9 cellular contexts compared by ENCODE assay signal in genomic region chr4:86927843-86928395, GRCh38. TPM values are rescaled to one million over a fixed set of nuclear protein-coding genes. Genes with fewer than 3 reads are reported as not detected.
A peak's percentile ranks its signal among the peaks of the same experiment; 100 is the strongest.
DNase-seq lines count a peak whose midpoint lies in the region; ATAC-seq and TF ChIP-seq lines count a peak whose summit lies in the region.
"Had no signal": no experiment of that assay in that cellular context is flagged by ENCODE, and none has a peak within 500 bp of the region (broad histone marks: within the 10 kb centered on the region; RNA-seq: fewer than 3 reads in every experiment).

No MANE protein-coding gene starts in this region.

- H3K27ac ChIP-seq in OCI-LY1 (ENCODE audit: low read depth, low read length, poor library complexity, severe bottlenecking) (peak overlapping the region; percentile 71), stomach smooth muscle (ENCODE audit: low read length) (peak overlapping the region; percentile 24)

- H3K4me3 ChIP-seq in OCI-LY1 (ENCODE audit: low read depth, low read length, poor library complexity, severe bottlenecking) (no peak overlapping the region), fibroblast of the aortic adventitia (ENCODE audit: low read depth, low read length) (no peak overlapping the region), stomach smooth muscle (ENCODE audit: low read length in 2 of 2) (no peak overlapping the region)

- H3K9me3 ChIP-seq in OCI-LY1 (ENCODE audit: low read length) = no peaks in the 10 kb centered on the region
- H3K9me3 ChIP-seq in stomach smooth muscle (ENCODE audit: control insufficient read depth in 2 of 2, low read length in 2 of 2) = no peaks in the 10 kb centered on the region

- peaks cover 32% of the 10 kb centered on the region for H3K4me1 ChIP-seq in OCI-LY1 (ENCODE audit: insufficient read depth, low read length, severe bottlenecking)
- no peaks in the 10 kb centered on the region for H3K4me1 ChIP-seq in stomach smooth muscle (ENCODE audit: control insufficient read depth, insufficient read depth, low read length)

- H3K4me2 ChIP-seq in OCI-LY1 (ENCODE audit: low read length) = peak overlapping the region; percentile 38

- no peak for DNase-seq in activated CD4-positive, CD25-positive, alpha-beta regulatory T cell treated with anti-CD3 and anti-CD28 coated beads, Interleukin-2, amount 50 U/mL, for 72 hours
- peak; percentile 99 for DNase-seq in fibroblast of the aortic adventitia (ENCODE audit: low read depth)

- H3K36me3 ChIP-seq in OCI-LY1 (ENCODE audit: insufficient read depth, low read length) (no peaks in the 10 kb centered on the region), stomach smooth muscle (ENCODE audit: control insufficient read depth in 2 of 2, insufficient read depth in 2 of 2, low read length in 2 of 2) (peaks cover 4 to 7% of the 10 kb centered on the region in 2 donors)

- no peaks in the 10 kb centered on the region for H3K27me3 ChIP-seq in OCI-LY1 (ENCODE audit: insufficient read depth, low read length)
- H3K27me3 ChIP-seq in stomach smooth muscle (ENCODE audit: control insufficient read depth in 1 of 2, insufficient read depth in 2 of 2, low read length in 2 of 2) = no peaks in the 10 kb centered on the region

- H3K9me2 ChIP-seq in OCI-LY1 (ENCODE audit: low read depth, low read length) = no peaks in the 10 kb centered on the region

- no peaks in the 10 kb centered on the region for H4K20me1 ChIP-seq in OCI-LY1 (ENCODE audit: insufficient read depth, low read length)

- no peaks in the 10 kb centered on the region for H3F3A ChIP-seq in OCI-LY1 (ENCODE audit: insufficient read depth, low read length)

- H2AFZ ChIP-seq in OCI-LY1 (ENCODE audit: low read length) = no peak overlapping the region

- no peaks in the 10 kb centered on the region for H3K79me2 ChIP-seq in OCI-LY1 (ENCODE audit: insufficient read depth, low read length)

- peak overlapping the region; percentile 17; the same call in 1 of the 2 replicates for H3K9ac ChIP-seq in OCI-LY1 (ENCODE audit: low read length)
- H3K9ac ChIP-seq in stomach smooth muscle (ENCODE audit: low read length in 2 of 2) = no peak overlapping the region

- no peak for TF ChIP-seq CTCF in OCI-LY1 (IDR thresholded peaks at IDR 0.05; ENCODE audit: low read length)
- TF ChIP-seq CTCF in fibroblast of the aortic adventitia (IDR thresholded peaks at IDR 0.05; ENCODE audit: insufficient read depth, low read length) = no peak

- ATAC-seq in activated CD4-positive, CD25-positive, alpha-beta regulatory T cell treated with anti-CD3 and anti-CD28 coated beads, Interleukin-2, amount 50 U/mL, for 24 hours = peak; percentile 70
- no peak for ATAC-seq in HG02840 (IDR thresholded peaks at IDR 0.05; ENCODE audit: low FRiP score, unreplicated experiment)
- no peak for ATAC-seq in HG03135 (IDR thresholded peaks at IDR 0.05; ENCODE audit: unreplicated experiment)
- ATAC-seq in GM18502 (IDR thresholded peaks at IDR 0.05; ENCODE audit: poor library complexity, unreplicated experiment) = no peak

RNA-seq across cellular contexts. Expression of gene AFF1, which starts 6.9 kb away (rescaled TPM):
- total RNA-seq in fibroblast of the aortic adventitia (ENCODE audit: low replicate concordance) = 21.9 and 41.9 TPM in 2 replicates

RNA-seq across cellular contexts. Expression of gene C4orf36, which starts 35.7 kb away (rescaled TPM):
- 0.81 TPM in 1 of 2 replicates, not detected in the other for total RNA-seq in fibroblast of the aortic adventitia (ENCODE audit: low replicate concordance)
- total RNA-seq: T-helper 1 cell treated with Interleukin-12 subunit alpha and Interleukin-12 subunit beta and Interleukin-4 antibody, amounts not matched to agents 30 ng/mL and 1 ng/mL, for 36 hours had no signal

Comparison
In these comparisons a context has a peak if more than half of its experiments do, and no peak if none do; other contexts are left out.
1. ATAC-seq: peak in activated CD4-positive, CD25-positive, alpha-beta regulatory T cell treated with anti-CD3 and anti-CD28 coated beads, Interleukin-2, amount 50 U/mL, for 24 hours (2 of 2); none in HG02840 (single experiment), HG03135 (single experiment) and GM18502 (single experiment).